1 cellular context compared by ENCODE assay signal in genomic region chr14:94599656-94600004, GRCh38.
TF ChIP-seq lines count a peak whose summit lies in the region.

No MANE protein-coding gene starts in this region.

TF ChIP-seq in HepG2, 621 proteins besides CTCF, POLR2A, EP300 and RAD21 (continued from another document and continues in another):
- TF ChIP-seq GABPB1 (CRISPR knock-in tag; IDR thresholded peaks at IDR 0.05), result peak; percentile 41
- TF ChIP-seq GABPA (IDR thresholded peaks at IDR 0.05; ENCODE audit: low read depth, low read length), result no peak
- TF ChIP-seq GABPA (CRISPR knock-in tag; IDR thresholded peaks at IDR 0.05; ENCODE audit: low read depth), result peak; percentile 39
- TF ChIP-seq ZMYM2 (CRISPR knock-in tag; IDR thresholded peaks at IDR 0.05), result no peak
- TF ChIP-seq ZNF160 (CRISPR knock-in tag; IDR thresholded peaks at IDR 0.05), result no peak
- no peak for TF ChIP-seq MAF1 (CRISPR knock-in tag; IDR thresholded peaks at IDR 0.05; ENCODE audit: borderline replicate concordance)
- no peak for TF ChIP-seq MBNL3 (CRISPR knock-in tag; conservative IDR thresholded peaks at IDR 0.05)
- no peak for TF ChIP-seq ZBTB44 (CRISPR knock-in tag; IDR thresholded peaks at IDR 0.05)
- TF ChIP-seq NR2F1 (CRISPR knock-in tag; IDR thresholded peaks at IDR 0.05), result no peak
- TF ChIP-seq ZSCAN21 (CRISPR knock-in tag; IDR thresholded peaks at IDR 0.05; ENCODE audit: borderline replicate concordance), result no peak
- no peak for TF ChIP-seq ZNF224 (CRISPR knock-in tag; IDR thresholded peaks at IDR 0.05)
- 0 out of 2 replicates have a peak, but pooled peaks have one; percentile 17 for TF ChIP-seq ATF7-NPFF (CRISPR knock-in tag; IDR thresholded peaks at IDR 0.05; ENCODE audit: low read depth)
- TF ChIP-seq CHCHD3 (CRISPR knock-in tag; IDR thresholded peaks at IDR 0.05), result no peak
- no peak for TF ChIP-seq POGK (CRISPR knock-in tag; conservative IDR thresholded peaks at IDR 0.05)
- no peak for TF ChIP-seq RBFOX2 (IDR thresholded peaks at IDR 0.05; ENCODE audit: low read depth, low read length)
- TF ChIP-seq ZNF496 (CRISPR knock-in tag; IDR thresholded peaks at IDR 0.05; ENCODE audit: insufficient replicate concordance), result no peak
- TF ChIP-seq ZBTB33 (CRISPR knock-in tag; IDR thresholded peaks at IDR 0.05), result no peak
- TF ChIP-seq RFXAP (CRISPR knock-in tag; IDR thresholded peaks at IDR 0.05; ENCODE audit: borderline replicate concordance), result no peak
- TF ChIP-seq ZNF20 (CRISPR knock-in tag; IDR thresholded peaks at IDR 0.05), result no peak
- no peak for TF ChIP-seq IRF2 (CRISPR knock-in tag; IDR thresholded peaks at IDR 0.05)
- TF ChIP-seq PLRG1 (conservative IDR thresholded peaks at IDR 0.05), result no peak
- peak; percentile 55; the same call in 1 of the 2 replicates for TF ChIP-seq MAX (IDR thresholded peaks at IDR 0.05)
- TF ChIP-seq IKZF1 (IDR thresholded peaks at IDR 0.05), result no peak
- TF ChIP-seq ONECUT2 (CRISPR knock-in tag; IDR thresholded peaks at IDR 0.05), result no peak
- TF ChIP-seq ZNF619 (CRISPR knock-in tag; IDR thresholded peaks at IDR 0.05), result no peak
- TF ChIP-seq CENPT (CRISPR knock-in tag; IDR thresholded peaks at IDR 0.05; ENCODE audit: low read depth), result no peak
- no peak for TF ChIP-seq TIGD3 (CRISPR knock-in tag; IDR thresholded peaks at IDR 0.05; ENCODE audit: borderline replicate concordance)
- TF ChIP-seq ATRX (CRISPR knock-in tag; IDR thresholded peaks at IDR 0.05; ENCODE audit: borderline replicate concordance), result no peak
- no peak for TF ChIP-seq E2F5 (CRISPR knock-in tag; conservative IDR thresholded peaks at IDR 0.05)
- TF ChIP-seq KIAA2018 (CRISPR knock-in tag; IDR thresholded peaks at IDR 0.05; ENCODE audit: borderline replicate concordance), result no peak
- no peak for TF ChIP-seq SRY (CRISPR knock-in tag; IDR thresholded peaks at IDR 0.05)
- no peak; the same call in 1 of the 2 replicates for TF ChIP-seq POLR2AphosphoS5 (IDR thresholded peaks at IDR 0.05; ENCODE audit: low read depth, low read length)
- no peak for TF ChIP-seq ZNF367 (CRISPR knock-in tag; IDR thresholded peaks at IDR 0.05; ENCODE audit: borderline replicate concordance)
- no peak for TF ChIP-seq DNMT1 (CRISPR knock-in tag; IDR thresholded peaks at IDR 0.05)
- peak; percentile 82 for TF ChIP-seq ZSCAN25 (CRISPR knock-in tag; IDR thresholded peaks at IDR 0.05)
- TF ChIP-seq ZNF772 (CRISPR knock-in tag; IDR thresholded peaks at IDR 0.05), result no peak
- no peak for TF ChIP-seq TP53 (CRISPR knock-in tag; conservative IDR thresholded peaks at IDR 0.05)
- no peak for TF ChIP-seq PHF21A (CRISPR knock-in tag; IDR thresholded peaks at IDR 0.05)
- no peak for TF ChIP-seq ZNF234 (CRISPR knock-in tag; conservative IDR thresholded peaks at IDR 0.05)
- TF ChIP-seq DRAP1 (CRISPR knock-in tag; IDR thresholded peaks at IDR 0.05), result no peak
- no peak for TF ChIP-seq ZNF292 (CRISPR knock-in tag; IDR thresholded peaks at IDR 0.05; ENCODE audit: borderline replicate concordance, low read depth)
- TF ChIP-seq PLSCR1 (CRISPR knock-in tag; IDR thresholded peaks at IDR 0.05; ENCODE audit: borderline replicate concordance), result no peak
- no peak for TF ChIP-seq NFIC (IDR thresholded peaks at IDR 0.05; ENCODE audit: low read length)
- TF ChIP-seq E2F1 (CRISPR knock-in tag; IDR thresholded peaks at IDR 0.05), result no peak
- TF ChIP-seq ZNF501 (CRISPR knock-in tag; IDR thresholded peaks at IDR 0.05), result no peak
- TF ChIP-seq ZNF460 (CRISPR knock-in tag; IDR thresholded peaks at IDR 0.05; ENCODE audit: borderline replicate concordance), result no peak
- no peak for TF ChIP-seq IRF9 (CRISPR knock-in tag; IDR thresholded peaks at IDR 0.05; ENCODE audit: borderline replicate concordance)
- no peak for TF ChIP-seq EEA1 (CRISPR knock-in tag; IDR thresholded peaks at IDR 0.05; ENCODE audit: borderline replicate concordance)
- no peak for TF ChIP-seq ZNF570 (CRISPR knock-in tag; IDR thresholded peaks at IDR 0.05; ENCODE audit: borderline replicate concordance)
- TF ChIP-seq ARNTL (CRISPR knock-in tag; IDR thresholded peaks at IDR 0.05), result peak; percentile 43
